In genomic region chr14:40691066-40691465, GRCh38 we compare ENCODE assay signal across 34 cellular contexts.
"Had no signal": no experiment of that assay in that cellular context is flagged by ENCODE, and none has a peak within 500 bp of the region (broad histone marks: within the 10 kb centered on the region; RNA-seq: fewer than 3 reads in every experiment).

No MANE protein-coding gene starts in this region.

- H3K9me3 ChIP-seq: MG63 had no signal

- H3K4me3 ChIP-seq: MG63 had no signal

- DNase-seq: Karpas-422, Kasumi-1, MG63, MM.1S, MV-4-11, NCI-H1048, NCI-H1092, NCI-H1092 treated with DMSO at 0.1 percent for 48 hours, NCI-H1105, NCI-H1105 treated with DMSO at 0.1 percent for 48 hours, NCI-H1417, NCI-H1417 treated with DMSO at 0.1 percent for 48 hours, NCI-H1436, NCI-H1436 treated with DMSO at 0.1 percent for 48 hours, NCI-H146, NCI-H1694, NCI-H1694 treated with DMSO at 0.1 percent for 48 hours, NCI-H187, NCI-H187 treated with DMSO at 0.1 percent for 48 hours, NCI-H1930, NCI-H2029, NCI-H2029 treated with DMSO at 0.1 percent for 48 hours, NCI-H2081, NCI-H2081 treated with DMSO at 0.1 percent for 48 hours, NCI-H2107, NCI-H2171, NCI-H2171 treated with DMSO at 0.1 percent for 48 hours, NCI-H2227 treated with DMSO at 0.1 percent for 48 hours, NCI-H226, NCI-H345, NCI-H446, NCI-H446 treated with DMSO at 0.1 percent for 48 hours, NCI-H510A, NCI-H510A treated with DMSO at 0.1 percent for 48 hours had no signal

- H3K27me3 ChIP-seq: MG63 had no signal

- H3K36me3 ChIP-seq: MG63 had no signal
